Comparison of ENCODE assay signal across 1 cellular context in the genomic region with DNA sequence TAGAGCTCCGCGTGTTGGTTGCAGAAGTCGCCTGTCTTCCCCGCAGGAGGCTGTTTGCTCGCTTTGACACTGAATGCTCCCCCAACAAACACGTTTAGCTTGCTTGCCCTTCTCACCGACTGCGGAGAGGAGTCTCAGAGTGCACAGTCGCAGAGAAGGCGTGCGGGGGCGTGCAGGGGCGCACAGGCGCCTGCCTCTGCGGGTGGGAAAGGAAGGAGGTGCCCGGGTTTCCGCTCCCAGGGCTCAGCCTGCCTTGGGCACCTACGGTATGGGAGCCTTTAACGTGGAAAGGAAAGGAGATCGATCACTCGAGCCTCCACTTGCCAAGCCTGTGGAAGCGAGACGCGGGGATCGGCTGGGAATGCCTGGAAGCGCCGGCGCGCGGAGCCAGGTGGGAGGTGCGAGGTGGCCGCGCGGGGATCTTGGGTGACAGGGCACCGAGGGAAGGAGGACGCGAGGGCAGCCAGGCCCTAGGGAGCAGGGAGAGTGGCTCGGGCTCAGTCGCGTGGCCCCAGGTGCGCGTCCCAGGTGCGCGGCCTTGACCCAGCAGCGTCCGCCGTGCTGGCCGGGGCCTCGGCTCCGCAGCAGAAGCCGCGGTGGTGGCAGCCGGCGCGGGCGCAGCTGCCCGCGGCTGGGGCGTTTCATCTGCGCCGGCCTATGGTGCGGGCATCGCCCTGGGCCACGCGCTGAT.
A peak's percentile ranks its signal among the peaks of the same experiment; 100 is the strongest.
TF ChIP-seq lines count a peak whose summit lies in the region.

A gene (plus strand): TSS at position 419 of the 691 bp plus-strand sequence. CDS start 749 bp downstream, outside the sequence.

TF ChIP-seq in K562, 482 proteins besides CTCF, POLR2A, EP300 and RAD21 (continued from another document and continues in another):
- TF ChIP-seq, protein P1, sequence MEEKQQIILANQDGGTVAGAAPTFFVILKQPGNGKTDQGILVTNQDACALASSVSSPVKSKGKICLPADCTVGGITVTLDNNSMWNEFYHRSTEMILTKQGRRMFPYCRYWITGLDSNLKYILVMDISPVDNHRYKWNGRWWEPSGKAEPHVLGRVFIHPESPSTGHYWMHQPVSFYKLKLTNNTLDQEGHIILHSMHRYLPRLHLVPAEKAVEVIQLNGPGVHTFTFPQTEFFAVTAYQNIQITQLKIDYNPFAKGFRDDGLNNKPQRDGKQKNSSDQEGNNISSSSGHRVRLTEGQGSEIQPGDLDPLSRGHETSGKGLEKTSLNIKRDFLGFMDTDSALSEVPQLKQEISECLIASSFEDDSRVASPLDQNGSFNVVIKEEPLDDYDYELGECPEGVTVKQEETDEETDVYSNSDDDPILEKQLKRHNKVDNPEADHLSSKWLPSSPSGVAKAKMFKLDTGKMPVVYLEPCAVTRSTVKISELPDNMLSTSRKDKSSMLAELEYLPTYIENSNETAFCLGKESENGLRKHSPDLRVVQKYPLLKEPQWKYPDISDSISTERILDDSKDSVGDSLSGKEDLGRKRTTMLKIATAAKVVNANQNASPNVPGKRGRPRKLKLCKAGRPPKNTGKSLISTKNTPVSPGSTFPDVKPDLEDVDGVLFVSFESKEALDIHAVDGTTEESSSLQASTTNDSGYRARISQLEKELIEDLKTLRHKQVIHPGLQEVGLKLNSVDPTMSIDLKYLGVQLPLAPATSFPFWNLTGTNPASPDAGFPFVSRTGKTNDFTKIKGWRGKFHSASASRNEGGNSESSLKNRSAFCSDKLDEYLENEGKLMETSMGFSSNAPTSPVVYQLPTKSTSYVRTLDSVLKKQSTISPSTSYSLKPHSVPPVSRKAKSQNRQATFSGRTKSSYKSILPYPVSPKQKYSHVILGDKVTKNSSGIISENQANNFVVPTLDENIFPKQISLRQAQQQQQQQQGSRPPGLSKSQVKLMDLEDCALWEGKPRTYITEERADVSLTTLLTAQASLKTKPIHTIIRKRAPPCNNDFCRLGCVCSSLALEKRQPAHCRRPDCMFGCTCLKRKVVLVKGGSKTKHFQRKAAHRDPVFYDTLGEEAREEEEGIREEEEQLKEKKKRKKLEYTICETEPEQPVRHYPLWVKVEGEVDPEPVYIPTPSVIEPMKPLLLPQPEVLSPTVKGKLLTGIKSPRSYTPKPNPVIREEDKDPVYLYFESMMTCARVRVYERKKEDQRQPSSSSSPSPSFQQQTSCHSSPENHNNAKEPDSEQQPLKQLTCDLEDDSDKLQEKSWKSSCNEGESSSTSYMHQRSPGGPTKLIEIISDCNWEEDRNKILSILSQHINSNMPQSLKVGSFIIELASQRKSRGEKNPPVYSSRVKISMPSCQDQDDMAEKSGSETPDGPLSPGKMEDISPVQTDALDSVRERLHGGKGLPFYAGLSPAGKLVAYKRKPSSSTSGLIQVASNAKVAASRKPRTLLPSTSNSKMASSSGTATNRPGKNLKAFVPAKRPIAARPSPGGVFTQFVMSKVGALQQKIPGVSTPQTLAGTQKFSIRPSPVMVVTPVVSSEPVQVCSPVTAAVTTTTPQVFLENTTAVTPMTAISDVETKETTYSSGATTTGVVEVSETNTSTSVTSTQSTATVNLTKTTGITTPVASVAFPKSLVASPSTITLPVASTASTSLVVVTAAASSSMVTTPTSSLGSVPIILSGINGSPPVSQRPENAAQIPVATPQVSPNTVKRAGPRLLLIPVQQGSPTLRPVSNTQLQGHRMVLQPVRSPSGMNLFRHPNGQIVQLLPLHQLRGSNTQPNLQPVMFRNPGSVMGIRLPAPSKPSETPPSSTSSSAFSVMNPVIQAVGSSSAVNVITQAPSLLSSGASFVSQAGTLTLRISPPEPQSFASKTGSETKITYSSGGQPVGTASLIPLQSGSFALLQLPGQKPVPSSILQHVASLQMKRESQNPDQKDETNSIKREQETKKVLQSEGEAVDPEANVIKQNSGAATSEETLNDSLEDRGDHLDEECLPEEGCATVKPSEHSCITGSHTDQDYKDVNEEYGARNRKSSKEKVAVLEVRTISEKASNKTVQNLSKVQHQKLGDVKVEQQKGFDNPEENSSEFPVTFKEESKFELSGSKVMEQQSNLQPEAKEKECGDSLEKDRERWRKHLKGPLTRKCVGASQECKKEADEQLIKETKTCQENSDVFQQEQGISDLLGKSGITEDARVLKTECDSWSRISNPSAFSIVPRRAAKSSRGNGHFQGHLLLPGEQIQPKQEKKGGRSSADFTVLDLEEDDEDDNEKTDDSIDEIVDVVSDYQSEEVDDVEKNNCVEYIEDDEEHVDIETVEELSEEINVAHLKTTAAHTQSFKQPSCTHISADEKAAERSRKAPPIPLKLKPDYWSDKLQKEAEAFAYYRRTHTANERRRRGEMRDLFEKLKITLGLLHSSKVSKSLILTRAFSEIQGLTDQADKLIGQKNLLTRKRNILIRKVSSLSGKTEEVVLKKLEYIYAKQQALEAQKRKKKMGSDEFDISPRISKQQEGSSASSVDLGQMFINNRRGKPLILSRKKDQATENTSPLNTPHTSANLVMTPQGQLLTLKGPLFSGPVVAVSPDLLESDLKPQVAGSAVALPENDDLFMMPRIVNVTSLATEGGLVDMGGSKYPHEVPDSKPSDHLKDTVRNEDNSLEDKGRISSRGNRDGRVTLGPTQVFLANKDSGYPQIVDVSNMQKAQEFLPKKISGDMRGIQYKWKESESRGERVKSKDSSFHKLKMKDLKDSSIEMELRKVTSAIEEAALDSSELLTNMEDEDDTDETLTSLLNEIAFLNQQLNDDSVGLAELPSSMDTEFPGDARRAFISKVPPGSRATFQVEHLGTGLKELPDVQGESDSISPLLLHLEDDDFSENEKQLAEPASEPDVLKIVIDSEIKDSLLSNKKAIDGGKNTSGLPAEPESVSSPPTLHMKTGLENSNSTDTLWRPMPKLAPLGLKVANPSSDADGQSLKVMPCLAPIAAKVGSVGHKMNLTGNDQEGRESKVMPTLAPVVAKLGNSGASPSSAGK (IDR thresholded peaks at IDR 0.05), result peak; percentile 94
- TF ChIP-seq GABPB1 (CRISPR knock-in tag; IDR thresholded peaks at IDR 0.05) (no peak), SETDB1 (IDR thresholded peaks at IDR 0.05; ENCODE audit: low read length) (no peak), SRSF7 (optimal IDR thresholded peaks at IDR 0.05; ENCODE audit: low read depth, low read length) (no peak), RFX1 (IDR thresholded peaks at IDR 0.05) (no peak), MTA3 (IDR thresholded peaks at IDR 0.05; ENCODE audit: borderline replicate concordance) (0 out of 2 replicates have a peak, but pooled peaks have one; percentile 56), ZNF699 (CRISPR knock-in tag; IDR thresholded peaks at IDR 0.05; ENCODE audit: insufficient replicate concordance) (no peak), ZNF311 (CRISPR knock-in tag; IDR thresholded peaks at IDR 0.05) (no peak), ZNF282 (CRISPR knock-in tag; IDR thresholded peaks at IDR 0.05) (no peak), ZNF444 (CRISPR knock-in tag; IDR thresholded peaks at IDR 0.05) (no peak), ZKSCAN3 (CRISPR knock-in tag; IDR thresholded peaks at IDR 0.05) (no peak), ZNF707 (CRISPR knock-in tag; conservative IDR thresholded peaks at IDR 0.05) (no peak), GATAD2A (IDR thresholded peaks at IDR 0.05) (no peak), EGR1 (conservative IDR thresholded peaks at IDR 0.05) (peak; percentile 89), SMAD4 (CRISPR knock-in tag; conservative IDR thresholded peaks at IDR 0.05) (no peak), ZNF436 (CRISPR knock-in tag; IDR thresholded peaks at IDR 0.05) (no peak), RBM25 (IDR thresholded peaks at IDR 0.05; ENCODE audit: low read depth, low read length, severe bottlenecking) (no peak), SMAD1 (IDR thresholded peaks at IDR 0.05; ENCODE audit: low read depth, low read length, partially characterized antibody) (peak; percentile 44), RFX7 (CRISPR knock-in tag; IDR thresholded peaks at IDR 0.05) (no peak), U2AF1 (optimal IDR thresholded peaks at IDR 0.05; ENCODE audit: low read depth, low read length) (no peak), FOXJ2 (tag; IDR thresholded peaks at IDR 0.05) (no peak)
- TF ChIP-seq, protein P2, sequence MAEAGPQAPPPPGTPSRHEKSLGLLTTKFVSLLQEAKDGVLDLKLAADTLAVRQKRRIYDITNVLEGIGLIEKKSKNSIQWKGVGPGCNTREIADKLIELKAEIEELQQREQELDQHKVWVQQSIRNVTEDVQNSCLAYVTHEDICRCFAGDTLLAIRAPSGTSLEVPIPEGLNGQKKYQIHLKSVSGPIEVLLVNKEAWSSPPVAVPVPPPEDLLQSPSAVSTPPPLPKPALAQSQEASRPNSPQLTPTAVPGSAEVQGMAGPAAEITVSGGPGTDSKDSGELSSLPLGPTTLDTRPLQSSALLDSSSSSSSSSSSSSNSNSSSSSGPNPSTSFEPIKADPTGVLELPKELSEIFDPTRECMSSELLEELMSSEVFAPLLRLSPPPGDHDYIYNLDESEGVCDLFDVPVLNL (CRISPR knock-in tag; IDR thresholded peaks at IDR 0.05; ENCODE audit: low read depth), result peak; percentile 28; the same call in 1 of the 2 replicates
- TF ChIP-seq, protein P3, sequence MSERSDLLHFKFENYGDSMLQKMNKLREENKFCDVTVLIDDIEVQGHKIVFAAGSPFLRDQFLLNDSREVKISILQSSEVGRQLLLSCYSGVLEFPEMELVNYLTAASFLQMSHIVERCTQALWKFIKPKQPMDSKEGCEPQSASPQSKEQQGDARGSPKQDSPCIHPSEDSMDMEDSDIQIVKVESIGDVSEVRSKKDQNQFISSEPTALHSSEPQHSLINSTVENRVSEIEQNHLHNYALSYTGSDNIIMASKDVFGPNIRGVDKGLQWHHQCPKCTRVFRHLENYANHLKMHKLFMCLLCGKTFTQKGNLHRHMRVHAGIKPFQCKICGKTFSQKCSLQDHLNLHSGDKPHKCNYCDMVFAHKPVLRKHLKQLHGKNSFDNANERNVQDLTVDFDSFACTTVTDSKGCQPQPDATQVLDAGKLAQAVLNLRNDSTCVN (CRISPR knock-in tag; IDR thresholded peaks at IDR 0.05), result no peak
- TF ChIP-seq, protein P4, sequence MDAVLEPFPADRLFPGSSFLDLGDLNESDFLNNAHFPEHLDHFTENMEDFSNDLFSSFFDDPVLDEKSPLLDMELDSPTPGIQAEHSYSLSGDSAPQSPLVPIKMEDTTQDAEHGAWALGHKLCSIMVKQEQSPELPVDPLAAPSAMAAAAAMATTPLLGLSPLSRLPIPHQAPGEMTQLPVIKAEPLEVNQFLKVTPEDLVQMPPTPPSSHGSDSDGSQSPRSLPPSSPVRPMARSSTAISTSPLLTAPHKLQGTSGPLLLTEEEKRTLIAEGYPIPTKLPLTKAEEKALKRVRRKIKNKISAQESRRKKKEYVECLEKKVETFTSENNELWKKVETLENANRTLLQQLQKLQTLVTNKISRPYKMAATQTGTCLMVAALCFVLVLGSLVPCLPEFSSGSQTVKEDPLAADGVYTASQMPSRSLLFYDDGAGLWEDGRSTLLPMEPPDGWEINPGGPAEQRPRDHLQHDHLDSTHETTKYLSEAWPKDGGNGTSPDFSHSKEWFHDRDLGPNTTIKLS (IDR thresholded peaks at IDR 0.05; ENCODE audit: borderline replicate concordance, low read depth), result peak; percentile 79
- TF ChIP-seq, protein P5, sequence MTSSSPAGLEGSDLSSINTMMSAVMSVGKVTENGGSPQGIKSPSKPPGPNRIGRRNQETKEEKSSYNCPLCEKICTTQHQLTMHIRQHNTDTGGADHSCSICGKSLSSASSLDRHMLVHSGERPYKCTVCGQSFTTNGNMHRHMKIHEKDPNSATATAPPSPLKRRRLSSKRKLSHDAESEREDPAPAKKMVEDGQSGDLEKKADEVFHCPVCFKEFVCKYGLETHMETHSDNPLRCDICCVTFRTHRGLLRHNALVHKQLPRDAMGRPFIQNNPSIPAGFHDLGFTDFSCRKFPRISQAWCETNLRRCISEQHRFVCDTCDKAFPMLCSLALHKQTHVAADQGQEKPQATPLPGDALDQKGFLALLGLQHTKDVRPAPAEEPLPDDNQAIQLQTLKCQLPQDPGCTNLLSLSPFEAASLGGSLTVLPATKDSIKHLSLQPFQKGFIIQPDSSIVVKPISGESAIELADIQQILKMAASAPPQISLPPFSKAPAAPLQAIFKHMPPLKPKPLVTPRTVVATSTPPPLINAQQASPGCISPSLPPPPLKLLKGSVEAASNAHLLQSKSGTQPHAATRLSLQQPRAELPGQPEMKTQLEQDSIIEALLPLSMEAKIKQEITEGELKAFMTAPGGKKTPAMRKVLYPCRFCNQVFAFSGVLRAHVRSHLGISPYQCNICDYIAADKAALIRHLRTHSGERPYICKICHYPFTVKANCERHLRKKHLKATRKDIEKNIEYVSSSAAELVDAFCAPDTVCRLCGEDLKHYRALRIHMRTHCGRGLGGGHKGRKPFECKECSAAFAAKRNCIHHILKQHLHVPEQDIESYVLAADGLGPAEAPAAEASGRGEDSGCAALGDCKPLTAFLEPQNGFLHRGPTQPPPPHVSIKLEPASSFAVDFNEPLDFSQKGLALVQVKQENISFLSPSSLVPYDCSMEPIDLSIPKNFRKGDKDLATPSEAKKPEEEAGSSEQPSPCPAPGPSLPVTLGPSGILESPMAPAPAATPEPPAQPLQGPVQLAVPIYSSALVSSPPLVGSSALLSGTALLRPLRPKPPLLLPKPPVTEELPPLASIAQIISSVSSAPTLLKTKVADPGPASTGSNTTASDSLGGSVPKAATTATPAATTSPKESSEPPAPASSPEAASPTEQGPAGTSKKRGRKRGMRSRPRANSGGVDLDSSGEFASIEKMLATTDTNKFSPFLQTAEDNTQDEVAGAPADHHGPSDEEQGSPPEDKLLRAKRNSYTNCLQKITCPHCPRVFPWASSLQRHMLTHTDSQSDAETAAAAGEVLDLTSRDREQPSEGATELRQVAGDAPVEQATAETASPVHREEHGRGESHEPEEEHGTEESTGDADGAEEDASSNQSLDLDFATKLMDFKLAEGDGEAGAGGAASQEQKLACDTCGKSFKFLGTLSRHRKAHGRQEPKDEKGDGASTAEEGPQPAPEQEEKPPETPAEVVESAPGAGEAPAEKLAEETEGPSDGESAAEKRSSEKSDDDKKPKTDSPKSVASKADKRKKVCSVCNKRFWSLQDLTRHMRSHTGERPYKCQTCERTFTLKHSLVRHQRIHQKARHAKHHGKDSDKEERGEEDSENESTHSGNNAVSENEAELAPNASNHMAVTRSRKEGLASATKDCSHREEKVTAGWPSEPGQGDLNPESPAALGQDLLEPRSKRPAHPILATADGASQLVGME (CRISPR knock-in tag; IDR thresholded peaks at IDR 0.05), result no peak
- TF ChIP-seq, protein P6, sequence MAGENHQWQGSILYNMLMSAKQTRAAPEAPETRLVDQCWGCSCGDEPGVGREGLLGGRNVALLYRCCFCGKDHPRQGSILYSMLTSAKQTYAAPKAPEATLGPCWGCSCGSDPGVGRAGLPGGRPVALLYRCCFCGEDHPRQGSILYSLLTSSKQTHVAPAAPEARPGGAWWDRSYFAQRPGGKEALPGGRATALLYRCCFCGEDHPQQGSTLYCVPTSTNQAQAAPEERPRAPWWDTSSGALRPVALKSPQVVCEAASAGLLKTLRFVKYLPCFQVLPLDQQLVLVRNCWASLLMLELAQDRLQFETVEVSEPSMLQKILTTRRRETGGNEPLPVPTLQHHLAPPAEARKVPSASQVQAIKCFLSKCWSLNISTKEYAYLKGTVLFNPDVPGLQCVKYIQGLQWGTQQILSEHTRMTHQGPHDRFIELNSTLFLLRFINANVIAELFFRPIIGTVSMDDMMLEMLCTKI (IDR thresholded peaks at IDR 0.05; ENCODE audit: partially characterized antibody), result no peak
- TF ChIP-seq, protein P7, sequence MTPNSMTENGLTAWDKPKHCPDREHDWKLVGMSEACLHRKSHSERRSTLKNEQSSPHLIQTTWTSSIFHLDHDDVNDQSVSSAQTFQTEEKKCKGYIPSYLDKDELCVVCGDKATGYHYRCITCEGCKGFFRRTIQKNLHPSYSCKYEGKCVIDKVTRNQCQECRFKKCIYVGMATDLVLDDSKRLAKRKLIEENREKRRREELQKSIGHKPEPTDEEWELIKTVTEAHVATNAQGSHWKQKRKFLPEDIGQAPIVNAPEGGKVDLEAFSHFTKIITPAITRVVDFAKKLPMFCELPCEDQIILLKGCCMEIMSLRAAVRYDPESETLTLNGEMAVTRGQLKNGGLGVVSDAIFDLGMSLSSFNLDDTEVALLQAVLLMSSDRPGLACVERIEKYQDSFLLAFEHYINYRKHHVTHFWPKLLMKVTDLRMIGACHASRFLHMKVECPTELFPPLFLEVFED (CRISPR knock-in tag; conservative IDR thresholded peaks at IDR 0.05), result no peak
